In the genomic region with DNA sequence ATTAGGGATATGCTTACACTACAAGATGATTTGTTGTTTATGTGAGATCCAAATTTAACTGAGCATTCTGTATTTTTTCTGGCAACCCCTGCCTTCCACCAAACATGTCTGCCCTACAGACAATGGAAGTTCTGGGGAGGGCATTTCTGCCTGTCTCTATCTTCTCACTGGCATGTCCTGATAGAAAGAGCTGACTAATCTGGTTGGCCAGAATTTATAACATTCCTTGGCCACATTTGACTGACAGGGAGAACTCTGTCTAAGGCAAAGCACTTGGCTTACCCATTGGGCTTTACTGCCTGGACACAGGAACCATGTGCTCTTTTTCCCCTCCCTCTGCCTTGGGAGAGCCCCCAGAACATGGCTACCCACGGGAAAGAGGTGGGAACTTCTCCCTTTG, we compare ENCODE assay signal across 1 cellular context.
A peak's percentile ranks its signal among the peaks of the same experiment; 100 is the strongest.
TF ChIP-seq lines count a peak whose summit lies in the region.

No MANE protein-coding gene starts in this region.

TF ChIP-seq in K562, 482 proteins besides CTCF, POLR2A, EP300 and RAD21 (continued from another document):
- TF ChIP-seq, protein P1, sequence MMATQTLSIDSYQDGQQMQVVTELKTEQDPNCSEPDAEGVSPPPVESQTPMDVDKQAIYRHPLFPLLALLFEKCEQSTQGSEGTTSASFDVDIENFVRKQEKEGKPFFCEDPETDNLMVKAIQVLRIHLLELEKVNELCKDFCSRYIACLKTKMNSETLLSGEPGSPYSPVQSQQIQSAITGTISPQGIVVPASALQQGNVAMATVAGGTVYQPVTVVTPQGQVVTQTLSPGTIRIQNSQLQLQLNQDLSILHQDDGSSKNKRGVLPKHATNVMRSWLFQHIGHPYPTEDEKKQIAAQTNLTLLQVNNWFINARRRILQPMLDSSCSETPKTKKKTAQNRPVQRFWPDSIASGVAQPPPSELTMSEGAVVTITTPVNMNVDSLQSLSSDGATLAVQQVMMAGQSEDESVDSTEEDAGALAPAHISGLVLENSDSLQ (IDR thresholded peaks at IDR 0.05): 0 out of 2 replicates have a peak, but pooled peaks have one; percentile 30
